10 cellular contexts compared by ENCODE assay signal in genomic region chr5:74625742-74626241, GRCh38. TPM values are rescaled to one million over a fixed set of nuclear protein-coding genes. Genes with fewer than 3 reads are reported as not detected.
DNase-seq lines count a peak whose midpoint lies in the region; ATAC-seq and TF ChIP-seq lines count a peak whose summit lies in the region.
"Had no signal": no experiment of that assay in that cellular context is flagged by ENCODE, and none has a peak within 500 bp of the region (broad histone marks: within the 10 kb centered on the region; RNA-seq: fewer than 3 reads in every experiment).

No MANE protein-coding gene starts in this region.

- no peaks in the 10 kb centered on the region for H3K27me3 ChIP-seq in brain microvascular endothelial cell (replicated peaks)

- no peak for ATAC-seq in GM18909 (IDR thresholded peaks at IDR 0.05; ENCODE audit: poor library complexity, unreplicated experiment)
- ATAC-seq in left lobe of liver, result no peak
- no peak for ATAC-seq in HG03108 (IDR thresholded peaks at IDR 0.05; ENCODE audit: unreplicated experiment)

- TF ChIP-seq CTCF in brain microvascular endothelial cell (IDR thresholded peaks at IDR 0.05; ENCODE audit: low read depth, low read length, missing control alignments), result peak; percentile 60

- H3K36me3 ChIP-seq in brain microvascular endothelial cell (replicated peaks), result peaks cover 36% of the 10 kb centered on the region

- no peak overlapping the region for H3K4me3 ChIP-seq in brain microvascular endothelial cell (ENCODE audit: low read depth, low read length)

- in situ Hi-C loops in brain microvascular endothelial cell (cut with HindIII; ENCODE audit: low pct_ligation_motif_present, low sequenced_read_pairs), result no loop called here

- DNase-seq in Daoy (ENCODE audit: low read depth) (peak; percentile 75), NCI-H226 (peak; percentile 61), brain microvascular endothelial cell (peak; percentile 61), mucosa of gallbladder (ENCODE audit: low spot score) (peak; percentile 32), left lobe of liver (ENCODE audit: low spot score) (no peak)
- no peak for DNase-seq in stimulated activated CD4-positive, alpha-beta T cell treated with anti-CD3 and anti-CD28 coated beads, Interleukin-12 subunit alpha, Interleukin-12 subunit beta, amount 100 ng/mL, for 4 hours
- DNase-seq: activated naive CD4-positive, alpha-beta T cell treated with Interleukin-2 at 50 U/mL for 16 hours; KBM-7 had no signal

- H3K27ac ChIP-seq in brain microvascular endothelial cell, result peak overlapping the region; percentile 49

RNA-seq across cellular contexts. Expression of gene ENC1, which starts 14.7 kb away (rescaled TPM):
- 66.7 and 74.6 TPM in 2 replicates for total RNA-seq in Daoy (2014; rRNA removed; shearing (Covaris generic))
- total RNA-seq in mucosa of gallbladder, result 36.0 TPM
- 5.8 TPM for total RNA-seq in left lobe of liver

RNA-seq across cellular contexts. Expression of gene HEXB, which starts 59.2 kb away (rescaled TPM):
- 125 and 150 TPM in 2 replicates for total RNA-seq in Daoy (2014; rRNA removed; shearing (Covaris generic))
- total RNA-seq in mucosa of gallbladder (175 TPM), left lobe of liver (66.0 TPM)

Comparison
In these comparisons a context has a peak if more than half of its experiments do, and no peak if none do; other contexts are left out.
1. DNase-seq: peak in Daoy (single experiment), NCI-H226 (single experiment), brain microvascular endothelial cell (single experiment) and mucosa of gallbladder (single experiment); none in stimulated activated CD4-positive, alpha-beta T cell treated with anti-CD3 and anti-CD28 coated beads, Interleukin-12 subunit alpha, Interleukin-12 subunit beta, amount 100 ng/mL, for 4 hours (single experiment) and left lobe of liver (single experiment).